In the genomic region with DNA sequence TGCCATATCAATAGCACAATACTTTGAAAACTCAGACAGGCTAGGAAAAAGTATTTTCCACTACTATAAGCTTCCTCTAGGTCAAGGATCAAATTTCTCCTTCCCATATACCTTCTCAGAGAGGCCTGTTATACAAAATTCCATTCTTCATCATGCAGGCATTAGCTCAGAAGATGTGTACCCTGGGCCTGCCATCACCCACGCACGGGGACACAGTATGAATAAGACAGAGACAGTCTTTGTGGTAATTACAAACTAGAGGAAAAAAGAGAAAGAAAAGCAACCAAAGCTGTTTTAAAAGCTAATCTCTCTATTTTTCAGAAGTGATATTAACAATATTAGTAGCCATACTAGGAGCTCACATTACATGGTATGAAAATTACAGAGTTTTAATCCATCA, we compare ENCODE assay signal across 22 cellular contexts.
A peak's percentile ranks its signal among the peaks of the same experiment; 100 is the strongest.
DNase-seq lines count a peak whose midpoint lies in the region; ATAC-seq and TF ChIP-seq lines count a peak whose summit lies in the region.
"Had no signal": no experiment of that assay in that cellular context is flagged by ENCODE, and none has a peak within 500 bp of the region (broad histone marks: within the 10 kb centered on the region; RNA-seq: fewer than 3 reads in every experiment).

No MANE protein-coding gene starts in this region.

- no peak overlapping the region for H3K4me3 ChIP-seq in esophagus squamous epithelium
- no peak overlapping the region for H3K4me3 ChIP-seq in stomach
- H3K4me3 ChIP-seq: body of pancreas, Peyer's patch, right atrium auricular region, thoracic aorta had no signal

- no peak for TF ChIP-seq CTCF in activated CD8-positive, alpha-beta T cell treated with anti-CD3 and anti-CD28 coated beads for 36 hours (IDR thresholded peaks at IDR 0.05)
- TF ChIP-seq CTCF in mesothelial cell of epicardium (IDR thresholded peaks at IDR 0.05; ENCODE audit: unreplicated experiment) (no peak), esophagus squamous epithelium (IDR thresholded peaks at IDR 0.05) (no peak), stomach (IDR thresholded peaks at IDR 0.05) (no peak)

- no peak overlapping the region for H3K4me3 Mint-ChIP-seq in activated CD8-positive, alpha-beta T cell treated with anti-CD3 and anti-CD28 coated beads for 36 hours
- no peak overlapping the region for H3K4me3 Mint-ChIP-seq in activated CD8-positive, alpha-beta T cell treated with anti-CD3 and anti-CD28 coated beads, Interleukin-2, amount 10 ng/mL, durations not matched to agents 7 days and 5 days
- H3K4me3 Mint-ChIP-seq in T-helper 17 cell (no peak overlapping the region), mesothelial cell of epicardium (no peak overlapping the region)
- H3K4me3 Mint-ChIP-seq: activated naive CD8-positive, alpha-beta T cell treated with anti-CD3 and anti-CD28 coated beads, Interleukin-2, amount 10 ng/mL, durations not matched to agents 7 days and 5 days had no signal

- CTCF ChIA-PET in activated CD8-positive, alpha-beta T cell treated with anti-CD3 and anti-CD28 coated beads for 36 hours (lab: Charles Lee): interaction anchor here (1.1 to 1.9 kb wide), 5 partner anchors 12 to 291 kb away, joined by 3 to 6 read pairs (median 5); no protein-coding TSS in a partner anchor
- CTCF ChIA-PET in activated CD8-positive, alpha-beta T cell treated with anti-CD3 and anti-CD28 coated beads, Interleukin-2, amount 10 ng/mL, durations not matched to agents 7 days and 5 days (lab: Charles Lee): interaction anchor here (1.2 to 1.7 kb wide), 3 partner anchors 10 to 473 kb away, joined by 3 to 8 read pairs (median 3); no protein-coding TSS in a partner anchor

- intact Hi-C loops in activated CD8-positive, alpha-beta T cell treated with anti-CD3 and anti-CD28 coated beads for 36 hours (cut with micrococcal nuclease): no loop called here
- intact Hi-C loops in esophagus squamous epithelium (cut with DNase I) (no loop called here), stomach (cut with DNase I; ENCODE audit: low total_unique reads) (loop anchor here (10.0 kb wide), 1 partner anchor 224 kb away; no protein-coding TSS in a partner anchor)

- no peak overlapping the region for H3K27ac ChIP-seq in esophagus squamous epithelium
- no peak overlapping the region for H3K27ac ChIP-seq in stomach
- H3K27ac ChIP-seq: body of pancreas, Peyer's patch, right atrium auricular region, thoracic aorta had no signal

- peaks cover 0 to 3% (median 0%) of the 10 kb centered on the region in 3 donors for H3K4me1 ChIP-seq in esophagus squamous epithelium
- peaks cover 12 to 23% (median 16%) of the 10 kb centered on the region in 4 donors for H3K4me1 ChIP-seq in stomach
- H3K4me1 ChIP-seq: right atrium auricular region had no signal

- peak; percentile 59 for DNase-seq in activated CD8-positive, alpha-beta T cell treated with anti-CD3 and anti-CD28 coated beads for 36 hours
- no peak for DNase-seq in activated CD8-positive, alpha-beta T cell treated with anti-CD3 and anti-CD28 coated beads, Interleukin-2, amount 10 ng/mL, durations not matched to agents 7 days and 5 days
- DNase-seq in T-helper 17 cell (no peak), mesothelial cell of epicardium (ENCODE audit: low spot score in 2 of 2, unreplicated experiment in 2 of 2) (no peak), esophagus squamous epithelium (lab: John Stamatoyannopoulos, UW) (no peak), stomach (no peak)
- DNase-seq in stimulated activated CD8-positive, alpha-beta memory T cell treated with anti-CD3 and anti-CD28 coated beads, Interleukin-4, amount 100 ng/mL, for 48 hours: peak; percentile 49
- DNase-seq: ACHN; activated naive CD8-positive, alpha-beta T cell treated with anti-CD3 and anti-CD28 coated beads, Interleukin-2, amount 10 ng/mL, durations not matched to agents 7 days and 5 days; body of pancreas; C1 segment of cervical spinal cord; EL; kidney glomerular epithelial cell; NCI-H1092 treated with DMSO at 0.1 percent for 48 hours; NCI-H2081 treated with DMSO at 0.1 percent for 48 hours; NCI-H446 treated with DMSO at 0.1 percent for 48 hours; Peyer's patch had no signal

- no peaks in the 10 kb centered on the region for H3K27me3 ChIP-seq in esophagus squamous epithelium
- no peaks in the 10 kb centered on the region for H3K27me3 ChIP-seq in stomach
- H3K27me3 ChIP-seq: body of pancreas, Peyer's patch, right atrium auricular region had no signal

- H3K36me3 ChIP-seq in esophagus squamous epithelium: no peaks in the 10 kb centered on the region
- H3K36me3 ChIP-seq in stomach: no peaks in the 10 kb centered on the region
- H3K36me3 ChIP-seq: Peyer's patch, right atrium auricular region, thoracic aorta had no signal

- peaks cover 24% of the 10 kb centered on the region for H3K36me3 Mint-ChIP-seq in activated CD8-positive, alpha-beta T cell treated with anti-CD3 and anti-CD28 coated beads for 36 hours (ENCODE audit: low read depth)
- peaks cover 23% of the 10 kb centered on the region for H3K36me3 Mint-ChIP-seq in activated CD8-positive, alpha-beta T cell treated with anti-CD3 and anti-CD28 coated beads, Interleukin-2, amount 10 ng/mL, durations not matched to agents 7 days and 5 days (ENCODE audit: low read depth)
- H3K36me3 Mint-ChIP-seq in T-helper 17 cell (ENCODE audit: low read depth): peaks cover 5% of the 10 kb centered on the region
- no peaks in the 10 kb centered on the region for H3K36me3 Mint-ChIP-seq in mesothelial cell of epicardium

- peaks cover 44% of the 10 kb centered on the region for H3K4me1 Mint-ChIP-seq in activated CD8-positive, alpha-beta T cell treated with anti-CD3 and anti-CD28 coated beads for 36 hours (ENCODE audit: low read depth)
- peaks cover 16% of the 10 kb centered on the region for H3K4me1 Mint-ChIP-seq in activated CD8-positive, alpha-beta T cell treated with anti-CD3 and anti-CD28 coated beads, Interleukin-2, amount 10 ng/mL, durations not matched to agents 7 days and 5 days (ENCODE audit: low read depth)
- H3K4me1 Mint-ChIP-seq in T-helper 17 cell: peaks cover 12% of the 10 kb centered on the region
- peaks cover 34% of the 10 kb centered on the region for H3K4me1 Mint-ChIP-seq in mesothelial cell of epicardium

- peak overlapping the region; percentile 55 for H3K27ac Mint-ChIP-seq in activated CD8-positive, alpha-beta T cell treated with anti-CD3 and anti-CD28 coated beads for 36 hours
- H3K27ac Mint-ChIP-seq in activated CD8-positive, alpha-beta T cell treated with anti-CD3 and anti-CD28 coated beads, Interleukin-2, amount 10 ng/mL, durations not matched to agents 7 days and 5 days: no peak overlapping the region
- H3K27ac Mint-ChIP-seq in T-helper 17 cell: peak overlapping the region; percentile 51
- H3K27ac Mint-ChIP-seq in mesothelial cell of epicardium: peak overlapping the region; percentile 29
- H3K27ac Mint-ChIP-seq: activated naive CD8-positive, alpha-beta T cell treated with anti-CD3 and anti-CD28 coated beads, Interleukin-2, amount 10 ng/mL, durations not matched to agents 7 days and 5 days had no signal

- H3K9me3 ChIP-seq in T-helper 17 cell (ENCODE audit: control insufficient read depth, low read length, poor library complexity, severe bottlenecking) (no peaks in the 10 kb centered on the region), esophagus squamous epithelium (no peaks in the 10 kb centered on the region), stomach (no peaks in the 10 kb centered on the region)
- H3K9me3 ChIP-seq: body of pancreas, Peyer's patch, right atrium auricular region, thoracic aorta had no signal

- peak; percentile 57 for ATAC-seq in activated CD8-positive, alpha-beta T cell treated with anti-CD3 and anti-CD28 coated beads for 36 hours
- no peak for ATAC-seq in activated CD8-positive, alpha-beta T cell treated with anti-CD3 and anti-CD28 coated beads, Interleukin-2, amount 10 ng/mL, durations not matched to agents 7 days and 5 days
- ATAC-seq in T-helper 17 cell (no peak), HG03521 (IDR thresholded peaks at IDR 0.05; ENCODE audit: unreplicated experiment) (no peak)
- ATAC-seq: body of pancreas, HCT116, HepG2 had no signal

- TF ChIP-seq POLR2A in esophagus squamous epithelium (IDR thresholded peaks at IDR 0.05) (no peak), stomach (IDR thresholded peaks at IDR 0.05) (no peak)

- POLR2A ChIA-PET in activated CD8-positive, alpha-beta T cell treated with anti-CD3 and anti-CD28 coated beads for 36 hours (lab: Charles Lee): interaction anchor here (1.3 to 1.4 kb wide), 2 partner anchors 10 to 52 kb away, joined by 3 to 4 read pairs; no protein-coding TSS in a partner anchor
- POLR2A ChIA-PET in activated CD8-positive, alpha-beta T cell treated with anti-CD3 and anti-CD28 coated beads, Interleukin-2, amount 10 ng/mL, durations not matched to agents 7 days and 5 days (lab: Charles Lee): no interaction called here

- WGBS in esophagus squamous epithelium, 2 donors: 89 to 95% methylated on average over 2 of the region's 2 CpGs
- 73 to 93% (median 86%) methylated on average over 2 of the region's 2 CpGs for WGBS in stomach, 5 donors

- no peak for TF ChIP-seq EP300 in stomach (IDR thresholded peaks at IDR 0.05)

- no peaks in the 10 kb centered on the region for H3K27me3 Mint-ChIP-seq in activated CD8-positive, alpha-beta T cell treated with anti-CD3 and anti-CD28 coated beads for 36 hours
- H3K27me3 Mint-ChIP-seq in activated CD8-positive, alpha-beta T cell treated with anti-CD3 and anti-CD28 coated beads, Interleukin-2, amount 10 ng/mL, durations not matched to agents 7 days and 5 days (ENCODE audit: low read depth): no peaks in the 10 kb centered on the region
- H3K27me3 Mint-ChIP-seq in T-helper 17 cell (no peaks in the 10 kb centered on the region), mesothelial cell of epicardium (ENCODE audit: low read depth) (no peaks in the 10 kb centered on the region)
- H3K27me3 Mint-ChIP-seq: activated naive CD8-positive, alpha-beta T cell treated with anti-CD3 and anti-CD28 coated beads, Interleukin-2, amount 10 ng/mL, durations not matched to agents 7 days and 5 days had no signal

- peaks cover 9% of the 10 kb centered on the region for H3K9me3 Mint-ChIP-seq in activated CD8-positive, alpha-beta T cell treated with anti-CD3 and anti-CD28 coated beads for 36 hours
- peaks cover 14% of the 10 kb centered on the region for H3K9me3 Mint-ChIP-seq in activated CD8-positive, alpha-beta T cell treated with anti-CD3 and anti-CD28 coated beads, Interleukin-2, amount 10 ng/mL, durations not matched to agents 7 days and 5 days (ENCODE audit: insufficient read depth)
- no peaks in the 10 kb centered on the region for H3K9me3 Mint-ChIP-seq in mesothelial cell of epicardium

Comparison
In these comparisons a context has a peak if more than half of its experiments do, and no peak if none do; other contexts are left out.
1. DNase-seq: peak in activated CD8-positive, alpha-beta T cell treated with anti-CD3 and anti-CD28 coated beads for 36 hours (single experiment) and stimulated activated CD8-positive, alpha-beta memory T cell treated with anti-CD3 and anti-CD28 coated beads, Interleukin-4, amount 100 ng/mL, for 48 hours (single experiment); none in activated CD8-positive, alpha-beta T cell treated with anti-CD3 and anti-CD28 coated beads, Interleukin-2, amount 10 ng/mL, durations not matched to agents 7 days and 5 days (single experiment), T-helper 17 cell (0 of 3), mesothelial cell of epicardium (0 of 2), esophagus squamous epithelium (single experiment) and stomach (single experiment).